1 cellular context compared by ENCODE assay signal in the genomic region with DNA sequence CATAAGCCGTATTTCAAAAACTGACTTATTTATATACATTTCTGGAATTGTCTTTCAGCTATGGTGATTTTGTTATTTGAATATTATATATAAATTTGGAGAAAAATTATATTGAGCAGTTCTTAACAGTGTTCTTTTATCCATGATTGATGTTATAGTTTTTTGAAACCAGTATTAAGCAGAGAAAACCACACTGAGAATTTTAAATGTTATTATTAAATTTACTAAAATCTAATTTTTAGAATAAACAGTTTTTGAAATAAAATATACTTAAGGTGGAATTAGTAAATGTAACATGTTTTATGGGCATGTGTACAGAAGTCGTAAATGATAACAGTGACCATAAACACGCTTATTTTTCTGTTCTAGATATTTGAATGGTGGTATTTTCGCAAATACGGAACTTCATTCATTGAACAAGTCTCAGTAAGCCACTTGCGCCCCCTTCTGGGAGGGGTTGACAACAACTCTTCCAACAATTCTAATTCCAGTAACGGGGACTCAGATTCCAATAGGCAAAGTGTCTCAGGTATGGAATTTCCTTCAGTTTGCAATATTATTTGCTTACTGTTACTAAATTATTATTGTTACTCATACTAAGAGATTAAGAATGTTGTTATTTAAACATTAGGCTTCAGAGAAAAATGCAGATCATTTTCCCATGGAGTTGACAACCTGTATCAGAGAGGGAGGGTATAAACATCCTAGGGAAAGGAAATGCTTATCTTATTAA.
TF ChIP-seq lines count a peak whose summit lies in the region.

No MANE protein-coding gene starts in this region.

TF ChIP-seq in K562, 482 proteins besides CTCF, POLR2A, EP300 and RAD21 (continued from another document and continues in another):
- TF ChIP-seq, protein P1, sequence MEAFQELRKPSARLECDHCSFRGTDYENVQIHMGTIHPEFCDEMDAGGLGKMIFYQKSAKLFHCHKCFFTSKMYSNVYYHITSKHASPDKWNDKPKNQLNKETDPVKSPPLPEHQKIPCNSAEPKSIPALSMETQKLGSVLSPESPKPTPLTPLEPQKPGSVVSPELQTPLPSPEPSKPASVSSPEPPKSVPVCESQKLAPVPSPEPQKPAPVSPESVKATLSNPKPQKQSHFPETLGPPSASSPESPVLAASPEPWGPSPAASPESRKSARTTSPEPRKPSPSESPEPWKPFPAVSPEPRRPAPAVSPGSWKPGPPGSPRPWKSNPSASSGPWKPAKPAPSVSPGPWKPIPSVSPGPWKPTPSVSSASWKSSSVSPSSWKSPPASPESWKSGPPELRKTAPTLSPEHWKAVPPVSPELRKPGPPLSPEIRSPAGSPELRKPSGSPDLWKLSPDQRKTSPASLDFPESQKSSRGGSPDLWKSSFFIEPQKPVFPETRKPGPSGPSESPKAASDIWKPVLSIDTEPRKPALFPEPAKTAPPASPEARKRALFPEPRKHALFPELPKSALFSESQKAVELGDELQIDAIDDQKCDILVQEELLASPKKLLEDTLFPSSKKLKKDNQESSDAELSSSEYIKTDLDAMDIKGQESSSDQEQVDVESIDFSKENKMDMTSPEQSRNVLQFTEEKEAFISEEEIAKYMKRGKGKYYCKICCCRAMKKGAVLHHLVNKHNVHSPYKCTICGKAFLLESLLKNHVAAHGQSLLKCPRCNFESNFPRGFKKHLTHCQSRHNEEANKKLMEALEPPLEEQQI (IDR thresholded peaks at IDR 0.05): 0 out of 2 replicates have a peak, but pooled peaks have one; percentile 23
- TF ChIP-seq EGR1 (conservative IDR thresholded peaks at IDR 0.05) (no peak), SMC3 (conservative IDR thresholded peaks at IDR 0.05; ENCODE audit: insufficient read depth, low read depth, low read length) (peak; percentile 95), TRIM24 (IDR thresholded peaks at IDR 0.05) (no peak), KDM4B (IDR thresholded peaks at IDR 0.05; ENCODE audit: borderline replicate concordance in 2 of 2, low read depth in 1 of 2) (peak in 1 of 2 experiments; percentile 15; a peak in 1 of 4 replicates), WHSC1 (IDR thresholded peaks at IDR 0.05; ENCODE audit: low read length) (no peak), ETV5 (CRISPR knock-in tag; IDR thresholded peaks at IDR 0.05; ENCODE audit: low read depth) (no peak), SRSF1 (IDR thresholded peaks at IDR 0.05; ENCODE audit: low read depth, low read length) (no peak), PYGO2 (tag; IDR thresholded peaks at IDR 0.05) (no peak), CCNT2 (IDR thresholded peaks at IDR 0.05; ENCODE audit: borderline replicate concordance, extremely low read depth, insufficient read length, low read depth, low read length) (no peak), CBX3 (IDR thresholded peaks at IDR 0.05; ENCODE audit: borderline replicate concordance in 1 of 2, low read length in 2 of 2) (peak in 1 of 2 experiments; percentile 70; a peak in 1 of 3 replicates), U2AF1 (optimal IDR thresholded peaks at IDR 0.05; ENCODE audit: low read depth, low read length) (no peak), CREM (IDR thresholded peaks at IDR 0.05; ENCODE audit: low read depth) (peak; percentile 35; the same call in 1 of the 2 replicates), ARID2 (IDR thresholded peaks at IDR 0.05) (peak; percentile 94), SIRT6 (IDR thresholded peaks at IDR 0.05; ENCODE audit: low read depth, low read length) (no peak), NFE2 (IDR thresholded peaks at IDR 0.05; ENCODE audit: low read depth) (no peak), ZZZ3 (IDR thresholded peaks at IDR 0.05) (no peak), PML (IDR thresholded peaks at IDR 0.05; ENCODE audit: low read length) (no peak), SMARCA4 (IDR thresholded peaks at IDR 0.05) (no peak), GATAD2B (IDR thresholded peaks at IDR 0.05; ENCODE audit: borderline replicate concordance) (peak; percentile 18; the same call in 1 of the 2 replicates), CBX8 (IDR thresholded peaks at IDR 0.05; ENCODE audit: borderline replicate concordance, extremely low read depth, low read depth, low read length, poor library complexity, severe bottlenecking) (no peak), TEAD1 (CRISPR knock-in tag; IDR thresholded peaks at IDR 0.05) (no peak), ZNF274 (IDR thresholded peaks at IDR 0.05; ENCODE audit: borderline replicate concordance, low read depth, low read length) (no peak), PURB (CRISPR knock-in tag; IDR thresholded peaks at IDR 0.05; ENCODE audit: low read depth) (no peak), FOXK2 (conservative IDR thresholded peaks at IDR 0.05 in 1 of 2, IDR thresholded peaks at IDR 0.05 in 1 of 2; ENCODE audit: low read depth in 2 of 2) (peak; percentile 67 to 76; a peak in 3 of 4 replicates), HMGN3 (IDR thresholded peaks at IDR 0.05; ENCODE audit: borderline replicate concordance, extremely low read depth, insufficient read length, low read depth, low read length) (no peak), ATF7 (IDR thresholded peaks at IDR 0.05) (0 out of 2 replicates have a peak, but pooled peaks have one; percentile 14), RB1 (IDR thresholded peaks at IDR 0.05; ENCODE audit: low read depth) (peak; percentile 59; the same call in 1 of the 2 replicates), ZC3H11A (IDR thresholded peaks at IDR 0.05; ENCODE audit: low read depth, low read length) (no peak), ZNF57 (CRISPR knock-in tag; IDR thresholded peaks at IDR 0.05) (no peak), RCOR1 (IDR thresholded peaks at IDR 0.05; ENCODE audit: borderline replicate concordance in 1 of 2, low read depth in 2 of 2, low read length in 2 of 2) (peak in 1 of 2 experiments; percentile 37; a peak in 1 of 4 replicates), RNF2 (IDR thresholded peaks at IDR 0.05) (no peak), MAFK (IDR thresholded peaks at IDR 0.05; ENCODE audit: low read length) (peak; percentile 15; the same call in 1 of the 2 replicates), ZNF24 (IDR thresholded peaks at IDR 0.05) (peak; percentile 93), NFIC (IDR thresholded peaks at IDR 0.05) (no peak)
- TF ChIP-seq, protein P2, sequence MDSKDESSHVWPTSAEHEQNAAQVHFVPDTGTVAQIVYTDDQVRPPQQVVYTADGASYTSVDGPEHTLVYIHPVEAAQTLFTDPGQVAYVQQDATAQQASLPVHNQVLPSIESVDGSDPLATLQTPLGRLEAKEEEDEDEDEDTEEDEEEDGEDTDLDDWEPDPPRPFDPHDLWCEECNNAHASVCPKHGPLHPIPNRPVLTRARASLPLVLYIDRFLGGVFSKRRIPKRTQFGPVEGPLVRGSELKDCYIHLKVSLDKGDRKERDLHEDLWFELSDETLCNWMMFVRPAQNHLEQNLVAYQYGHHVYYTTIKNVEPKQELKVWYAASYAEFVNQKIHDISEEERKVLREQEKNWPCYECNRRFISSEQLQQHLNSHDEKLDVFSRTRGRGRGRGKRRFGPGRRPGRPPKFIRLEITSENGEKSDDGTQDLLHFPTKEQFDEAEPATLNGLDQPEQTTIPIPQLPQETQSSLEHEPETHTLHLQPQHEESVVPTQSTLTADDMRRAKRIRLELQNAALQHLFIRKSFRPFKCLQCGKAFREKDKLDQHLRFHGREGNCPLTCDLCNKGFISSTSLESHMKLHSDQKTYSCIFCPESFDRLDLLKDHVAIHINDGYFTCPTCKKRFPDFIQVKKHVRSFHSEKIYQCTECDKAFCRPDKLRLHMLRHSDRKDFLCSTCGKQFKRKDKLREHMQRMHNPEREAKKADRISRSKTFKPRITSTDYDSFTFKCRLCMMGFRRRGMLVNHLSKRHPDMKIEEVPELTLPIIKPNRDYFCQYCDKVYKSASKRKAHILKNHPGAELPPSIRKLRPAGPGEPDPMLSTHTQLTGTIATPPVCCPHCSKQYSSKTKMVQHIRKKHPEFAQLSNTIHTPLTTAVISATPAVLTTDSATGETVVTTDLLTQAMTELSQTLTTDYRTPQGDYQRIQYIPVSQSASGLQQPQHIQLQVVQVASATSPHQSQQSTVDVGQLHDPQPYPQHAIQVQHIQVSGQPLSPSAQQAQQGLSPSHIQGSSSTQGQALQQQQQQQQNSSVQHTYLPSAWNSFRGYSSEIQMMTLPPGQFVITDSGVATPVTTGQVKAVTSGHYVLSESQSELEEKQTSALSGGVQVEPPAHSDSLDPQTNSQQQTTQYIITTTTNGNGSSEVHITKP (IDR thresholded peaks at IDR 0.05; ENCODE audit: partially characterized antibody): no peak
- TF ChIP-seq, protein P3, sequence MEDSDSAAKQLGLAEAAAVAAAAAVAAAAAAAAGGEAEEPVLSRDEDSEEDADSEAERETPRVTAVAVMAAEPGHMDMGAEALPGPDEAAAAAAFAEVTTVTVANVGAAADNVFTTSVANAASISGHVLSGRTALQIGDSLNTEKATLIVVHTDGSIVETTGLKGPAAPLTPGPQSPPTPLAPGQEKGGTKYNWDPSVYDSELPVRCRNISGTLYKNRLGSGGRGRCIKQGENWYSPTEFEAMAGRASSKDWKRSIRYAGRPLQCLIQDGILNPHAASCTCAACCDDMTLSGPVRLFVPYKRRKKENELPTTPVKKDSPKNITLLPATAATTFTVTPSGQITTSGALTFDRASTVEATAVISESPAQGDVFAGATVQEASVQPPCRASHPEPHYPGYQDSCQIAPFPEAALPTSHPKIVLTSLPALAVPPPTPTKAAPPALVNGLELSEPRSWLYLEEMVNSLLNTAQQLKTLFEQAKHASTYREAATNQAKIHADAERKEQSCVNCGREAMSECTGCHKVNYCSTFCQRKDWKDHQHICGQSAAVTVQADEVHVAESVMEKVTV (CRISPR knock-in tag; IDR thresholded peaks at IDR 0.05): peak; percentile 98
- TF ChIP-seq, protein P4, sequence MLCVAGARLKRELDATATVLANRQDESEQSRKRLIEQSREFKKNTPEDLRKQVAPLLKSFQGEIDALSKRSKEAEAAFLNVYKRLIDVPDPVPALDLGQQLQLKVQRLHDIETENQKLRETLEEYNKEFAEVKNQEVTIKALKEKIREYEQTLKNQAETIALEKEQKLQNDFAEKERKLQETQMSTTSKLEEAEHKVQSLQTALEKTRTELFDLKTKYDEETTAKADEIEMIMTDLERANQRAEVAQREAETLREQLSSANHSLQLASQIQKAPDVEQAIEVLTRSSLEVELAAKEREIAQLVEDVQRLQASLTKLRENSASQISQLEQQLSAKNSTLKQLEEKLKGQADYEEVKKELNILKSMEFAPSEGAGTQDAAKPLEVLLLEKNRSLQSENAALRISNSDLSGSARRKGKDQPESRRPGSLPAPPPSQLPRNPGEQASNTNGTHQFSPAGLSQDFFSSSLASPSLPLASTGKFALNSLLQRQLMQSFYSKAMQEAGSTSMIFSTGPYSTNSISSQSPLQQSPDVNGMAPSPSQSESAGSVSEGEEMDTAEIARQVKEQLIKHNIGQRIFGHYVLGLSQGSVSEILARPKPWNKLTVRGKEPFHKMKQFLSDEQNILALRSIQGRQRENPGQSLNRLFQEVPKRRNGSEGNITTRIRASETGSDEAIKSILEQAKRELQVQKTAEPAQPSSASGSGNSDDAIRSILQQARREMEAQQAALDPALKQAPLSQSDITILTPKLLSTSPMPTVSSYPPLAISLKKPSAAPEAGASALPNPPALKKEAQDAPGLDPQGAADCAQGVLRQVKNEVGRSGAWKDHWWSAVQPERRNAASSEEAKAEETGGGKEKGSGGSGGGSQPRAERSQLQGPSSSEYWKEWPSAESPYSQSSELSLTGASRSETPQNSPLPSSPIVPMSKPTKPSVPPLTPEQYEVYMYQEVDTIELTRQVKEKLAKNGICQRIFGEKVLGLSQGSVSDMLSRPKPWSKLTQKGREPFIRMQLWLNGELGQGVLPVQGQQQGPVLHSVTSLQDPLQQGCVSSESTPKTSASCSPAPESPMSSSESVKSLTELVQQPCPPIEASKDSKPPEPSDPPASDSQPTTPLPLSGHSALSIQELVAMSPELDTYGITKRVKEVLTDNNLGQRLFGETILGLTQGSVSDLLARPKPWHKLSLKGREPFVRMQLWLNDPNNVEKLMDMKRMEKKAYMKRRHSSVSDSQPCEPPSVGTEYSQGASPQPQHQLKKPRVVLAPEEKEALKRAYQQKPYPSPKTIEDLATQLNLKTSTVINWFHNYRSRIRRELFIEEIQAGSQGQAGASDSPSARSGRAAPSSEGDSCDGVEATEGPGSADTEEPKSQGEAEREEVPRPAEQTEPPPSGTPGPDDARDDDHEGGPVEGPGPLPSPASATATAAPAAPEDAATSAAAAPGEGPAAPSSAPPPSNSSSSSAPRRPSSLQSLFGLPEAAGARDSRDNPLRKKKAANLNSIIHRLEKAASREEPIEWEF (CRISPR knock-in tag; IDR thresholded peaks at IDR 0.05): no peak
- TF ChIP-seq, protein P5, sequence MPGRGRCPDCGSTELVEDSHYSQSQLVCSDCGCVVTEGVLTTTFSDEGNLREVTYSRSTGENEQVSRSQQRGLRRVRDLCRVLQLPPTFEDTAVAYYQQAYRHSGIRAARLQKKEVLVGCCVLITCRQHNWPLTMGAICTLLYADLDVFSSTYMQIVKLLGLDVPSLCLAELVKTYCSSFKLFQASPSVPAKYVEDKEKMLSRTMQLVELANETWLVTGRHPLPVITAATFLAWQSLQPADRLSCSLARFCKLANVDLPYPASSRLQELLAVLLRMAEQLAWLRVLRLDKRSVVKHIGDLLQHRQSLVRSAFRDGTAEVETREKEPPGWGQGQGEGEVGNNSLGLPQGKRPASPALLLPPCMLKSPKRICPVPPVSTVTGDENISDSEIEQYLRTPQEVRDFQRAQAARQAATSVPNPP (IDR thresholded peaks at IDR 0.05; ENCODE audit: borderline replicate concordance, insufficient read depth, insufficient read length): no peak
- TF ChIP-seq, protein P6, sequence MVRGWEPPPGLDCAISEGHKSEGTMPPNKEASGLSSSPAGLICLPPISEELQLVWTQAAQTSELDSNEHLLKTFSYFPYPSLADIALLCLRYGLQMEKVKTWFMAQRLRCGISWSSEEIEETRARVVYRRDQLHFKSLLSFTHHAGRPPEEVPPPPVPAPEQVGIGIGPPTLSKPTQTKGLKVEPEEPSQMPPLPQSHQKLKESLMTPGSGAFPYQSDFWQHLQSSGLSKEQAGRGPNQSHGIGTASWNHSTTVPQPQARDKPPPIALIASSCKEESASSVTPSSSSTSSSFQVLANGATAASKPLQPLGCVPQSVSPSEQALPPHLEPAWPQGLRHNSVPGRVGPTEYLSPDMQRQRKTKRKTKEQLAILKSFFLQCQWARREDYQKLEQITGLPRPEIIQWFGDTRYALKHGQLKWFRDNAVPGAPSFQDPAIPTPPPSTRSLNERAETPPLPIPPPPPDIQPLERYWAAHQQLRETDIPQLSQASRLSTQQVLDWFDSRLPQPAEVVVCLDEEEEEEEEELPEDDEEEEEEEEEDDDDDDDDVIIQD (CRISPR knock-in tag; IDR thresholded peaks at IDR 0.05): no peak
- TF ChIP-seq, protein P7, sequence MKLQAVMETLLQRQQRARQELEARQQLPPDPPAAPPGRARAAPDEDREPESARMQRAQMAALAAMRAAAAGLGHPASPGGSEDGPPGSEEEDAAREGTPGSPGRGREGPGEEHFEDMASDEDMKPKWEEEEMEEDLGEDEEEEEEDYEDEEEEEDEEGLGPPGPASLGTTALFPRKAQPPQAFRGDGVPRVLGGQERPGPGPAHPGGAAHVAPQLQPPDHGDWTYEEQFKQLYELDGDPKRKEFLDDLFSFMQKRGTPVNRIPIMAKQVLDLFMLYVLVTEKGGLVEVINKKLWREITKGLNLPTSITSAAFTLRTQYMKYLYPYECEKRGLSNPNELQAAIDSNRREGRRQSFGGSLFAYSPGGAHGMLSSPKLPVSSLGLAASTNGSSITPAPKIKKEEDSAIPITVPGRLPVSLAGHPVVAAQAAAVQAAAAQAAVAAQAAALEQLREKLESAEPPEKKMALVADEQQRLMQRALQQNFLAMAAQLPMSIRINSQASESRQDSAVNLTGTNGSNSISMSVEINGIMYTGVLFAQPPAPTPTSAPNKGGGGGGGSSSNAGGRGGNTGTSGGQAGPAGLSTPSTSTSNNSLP (IDR thresholded peaks at IDR 0.05; ENCODE audit: borderline replicate concordance, low read depth, low read length): peak; percentile 77; the same call in 1 of the 2 replicates
